2 cellular contexts compared by ENCODE assay signal in the genomic region with DNA sequence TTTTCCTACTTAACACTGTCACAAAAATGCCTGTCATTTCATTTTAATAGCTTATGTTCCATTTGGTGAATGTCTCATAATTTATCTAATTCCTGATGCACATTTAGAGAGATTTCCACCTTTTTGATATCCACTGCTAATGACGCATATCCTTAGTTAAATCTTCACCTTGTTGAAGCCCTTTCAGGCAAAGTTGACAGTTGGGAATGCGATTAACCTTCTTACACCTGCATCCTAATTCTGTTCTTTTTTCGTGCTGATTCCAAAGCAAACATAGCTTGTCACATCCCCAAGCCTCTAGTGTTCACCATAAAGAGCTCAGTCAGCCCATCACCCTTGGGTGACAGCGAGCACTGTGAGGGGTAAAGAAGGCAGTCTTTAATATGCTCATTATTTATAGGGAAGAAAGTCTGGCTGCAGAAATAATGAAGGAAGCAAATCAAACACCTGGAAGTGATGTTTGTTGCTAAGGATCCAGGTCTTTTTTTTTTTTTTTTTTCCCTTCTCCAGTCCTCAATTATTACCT.
TF ChIP-seq lines count a peak whose summit lies in the region.

No MANE protein-coding gene starts in this region.

TF ChIP-seq in GM23338, 12 proteins besides CTCF, POLR2A, EP300 and RAD21 (continued from another document):
- TF ChIP-seq ZNF462 (CRISPR knock-in tag; IDR thresholded peaks at IDR 0.05) (no peak), CREB1 (CRISPR knock-in tag; IDR thresholded peaks at IDR 0.05; ENCODE audit: low read depth) (no peak)
TF ChIP-seq in GM23338: peak in this region for 0.

TF ChIP-seq in neural cell, 6 proteins besides CTCF, POLR2A, EP300 and RAD21 (continued from another document):
- TF ChIP-seq, protein P1, sequence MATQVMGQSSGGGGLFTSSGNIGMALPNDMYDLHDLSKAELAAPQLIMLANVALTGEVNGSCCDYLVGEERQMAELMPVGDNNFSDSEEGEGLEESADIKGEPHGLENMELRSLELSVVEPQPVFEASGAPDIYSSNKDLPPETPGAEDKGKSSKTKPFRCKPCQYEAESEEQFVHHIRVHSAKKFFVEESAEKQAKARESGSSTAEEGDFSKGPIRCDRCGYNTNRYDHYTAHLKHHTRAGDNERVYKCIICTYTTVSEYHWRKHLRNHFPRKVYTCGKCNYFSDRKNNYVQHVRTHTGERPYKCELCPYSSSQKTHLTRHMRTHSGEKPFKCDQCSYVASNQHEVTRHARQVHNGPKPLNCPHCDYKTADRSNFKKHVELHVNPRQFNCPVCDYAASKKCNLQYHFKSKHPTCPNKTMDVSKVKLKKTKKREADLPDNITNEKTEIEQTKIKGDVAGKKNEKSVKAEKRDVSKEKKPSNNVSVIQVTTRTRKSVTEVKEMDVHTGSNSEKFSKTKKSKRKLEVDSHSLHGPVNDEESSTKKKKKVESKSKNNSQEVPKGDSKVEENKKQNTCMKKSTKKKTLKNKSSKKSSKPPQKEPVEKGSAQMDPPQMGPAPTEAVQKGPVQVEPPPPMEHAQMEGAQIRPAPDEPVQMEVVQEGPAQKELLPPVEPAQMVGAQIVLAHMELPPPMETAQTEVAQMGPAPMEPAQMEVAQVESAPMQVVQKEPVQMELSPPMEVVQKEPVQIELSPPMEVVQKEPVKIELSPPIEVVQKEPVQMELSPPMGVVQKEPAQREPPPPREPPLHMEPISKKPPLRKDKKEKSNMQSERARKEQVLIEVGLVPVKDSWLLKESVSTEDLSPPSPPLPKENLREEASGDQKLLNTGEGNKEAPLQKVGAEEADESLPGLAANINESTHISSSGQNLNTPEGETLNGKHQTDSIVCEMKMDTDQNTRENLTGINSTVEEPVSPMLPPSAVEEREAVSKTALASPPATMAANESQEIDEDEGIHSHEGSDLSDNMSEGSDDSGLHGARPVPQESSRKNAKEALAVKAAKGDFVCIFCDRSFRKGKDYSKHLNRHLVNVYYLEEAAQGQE (IDR thresholded peaks at IDR 0.05; ENCODE audit: borderline replicate concordance), result peak; percentile 91
- TF ChIP-seq SMC3 (conservative IDR thresholded peaks at IDR 0.05; ENCODE audit: poor library complexity), result no peak
- no peak for TF ChIP-seq TAF1 (IDR thresholded peaks at IDR 0.05; ENCODE audit: low read depth)
- TF ChIP-seq POLR2AphosphoS5 (IDR thresholded peaks at IDR 0.05), result peak; percentile 56
